In genomic region chr6:19231878-19232519, GRCh38 we compare ENCODE assay signal across 19 cellular contexts.
DNase-seq lines count a peak whose midpoint lies in the region; ATAC-seq and TF ChIP-seq lines count a peak whose summit lies in the region.
"Had no signal": no experiment of that assay in that cellular context is flagged by ENCODE, and none has a peak within 500 bp of the region (broad histone marks: within the 10 kb centered on the region; RNA-seq: fewer than 3 reads in every experiment).

No MANE protein-coding gene starts in this region.

- H2BK12ac ChIP-seq in neuronal stem cell (ENCODE audit: low read length) = no peak overlapping the region

- H4K8ac ChIP-seq in neuronal stem cell (ENCODE audit: low read depth, low read length) = no peak overlapping the region

- no peak overlapping the region for H3K4me3 ChIP-seq in esophagus squamous epithelium
- H3K4me3 ChIP-seq in neuronal stem cell (ENCODE audit: low read length in 2 of 2) = no peak overlapping the region
- no peak overlapping the region for H3K4me3 ChIP-seq in transverse colon
- H3K4me3 ChIP-seq: GM23248, right atrium auricular region, upper lobe of left lung had no signal

- TF ChIP-seq CTCF in esophagus squamous epithelium (IDR thresholded peaks at IDR 0.05) (no peak), transverse colon (IDR thresholded peaks at IDR 0.05) (no peak), natural killer cell (IDR thresholded peaks at IDR 0.05) (no peak)

- H2AFZ ChIP-seq in neuronal stem cell (ENCODE audit: low read length) = peak overlapping the region; percentile 71
- H2AFZ ChIP-seq: GM23248 had no signal

- DNase-seq in NCI-H345 (lab: John Stamatoyannopoulos, UW) = peak; percentile 21
- no peak for DNase-seq in NCI-H345 treated with DMSO at 0.1 percent for 48 hours (lab: John Stamatoyannopoulos, UW; ENCODE audit: unreplicated experiment)
- DNase-seq in esophagus squamous epithelium (lab: John Stamatoyannopoulos, UW) = no peak
- DNase-seq in neuronal stem cell (ENCODE audit: low spot score) = no peak
- DNase-seq in transverse colon = no peak
- DNase-seq in natural killer cell = no peak
- no peak for DNase-seq in NCI-H524 (lab: John Stamatoyannopoulos, UW)
- DNase-seq: 8988T; activated CD4-positive, alpha-beta memory T cell treated with anti-CD3 and anti-CD28 coated beads, Interleukin-2, amount 10 ng/mL, durations not matched to agents 7 days and 5 days; cortex of kidney; DND-41; GM23248; NCI-H1417 treated with DMSO at 0.1 percent for 48 hours; NCI-H526; RPMI8226 had no signal

- no peak overlapping the region for H4K91ac ChIP-seq in neuronal stem cell (ENCODE audit: low read depth, low read length, poor library complexity)

- no peak overlapping the region for H3K18ac ChIP-seq in neuronal stem cell (ENCODE audit: low read length)

- no peaks in the 10 kb centered on the region for H3K36me3 Mint-ChIP-seq in natural killer cell

- H2BK5ac ChIP-seq in neuronal stem cell (ENCODE audit: low read length) = no peak overlapping the region

- TF ChIP-seq EP300 in transverse colon (IDR thresholded peaks at IDR 0.05; ENCODE audit: low read depth) = no peak

- no peak overlapping the region for H3K23ac ChIP-seq in neuronal stem cell (ENCODE audit: low read depth, low read length, poor library complexity)

- H3K9ac ChIP-seq in neuronal stem cell (ENCODE audit: low read depth, low read length, poor library complexity) = no peak overlapping the region
- H3K9ac ChIP-seq: GM23248, KMS-11 had no signal

- H2BK15ac ChIP-seq in neuronal stem cell (ENCODE audit: low read length) = no peak overlapping the region

- no peak overlapping the region for H3K27ac Mint-ChIP-seq in natural killer cell
- H3K27ac Mint-ChIP-seq: activated CD4-positive, alpha-beta memory T cell treated with anti-CD3 and anti-CD28 coated beads, Interleukin-2, amount 10 ng/mL, durations not matched to agents 7 days and 5 days had no signal

- no peaks in the 10 kb centered on the region for H3K79me1 ChIP-seq in neuronal stem cell (ENCODE audit: low read depth, low read length)

- H3K4ac ChIP-seq in neuronal stem cell (ENCODE audit: low read length) = no peak overlapping the region

- H3K9me3 ChIP-seq in esophagus squamous epithelium = no peaks in the 10 kb centered on the region
- no peaks in the 10 kb centered on the region for H3K9me3 ChIP-seq in neuronal stem cell (replicated peaks in 1 of 2; ENCODE audit: control insufficient read depth in 2 of 2, insufficient read depth in 1 of 2, low read depth in 1 of 2, low read length in 2 of 2)
- H3K9me3 ChIP-seq in transverse colon = no peaks in the 10 kb centered on the region
- H3K9me3 ChIP-seq: upper lobe of left lung had no signal

- WGBS in esophagus squamous epithelium, 2 donors = 56 to 74% methylated on average over 5 of the region's 5 CpGs
- WGBS in neuronal stem cell (ENCODE audit: extremely low coverage in 2 of 2, insufficient read length in 2 of 2, insufficient replicate concordance in 1 of 2), 2 donors = no CpG with 5 or more reads among the region's 5 CpGs
- WGBS in transverse colon (ENCODE audit: low coverage in 1 of 2), 2 donors = 55 to 69% methylated on average over 3 to 5 of the region's 5 CpGs

- H3K4me2 ChIP-seq in neuronal stem cell (ENCODE audit: insufficient read depth, low read length, poor library complexity, severe bottlenecking) = no peak overlapping the region
- H3K4me2 ChIP-seq: KMS-11 had no signal

- intact Hi-C loops in esophagus squamous epithelium (cut with DNase I) (no loop called here), transverse colon (cut with DNase I; ENCODE audit: low total_unique reads) (no loop called here), natural killer cell (cut with micrococcal nuclease) (no loop called here)

- no peaks in the 10 kb centered on the region for H3K4me1 ChIP-seq in esophagus squamous epithelium
- peaks cover 0 to 2% of the 10 kb centered on the region in 2 donors for H3K4me1 ChIP-seq in neuronal stem cell (ENCODE audit: control insufficient read depth in 2 of 2, insufficient read depth in 1 of 2, low read depth in 1 of 2, low read length in 2 of 2)
- H3K4me1 ChIP-seq in transverse colon = no peaks in the 10 kb centered on the region
- H3K4me1 ChIP-seq: right atrium auricular region had no signal

- no peaks in the 10 kb centered on the region for H3K27me3 ChIP-seq in esophagus squamous epithelium
- H3K27me3 ChIP-seq in neuronal stem cell (ENCODE audit: control insufficient read depth in 3 of 3, insufficient read depth in 3 of 3, low read depth in 1 of 3, low read length in 3 of 3) = no peaks in the 10 kb centered on the region
- H3K27me3 ChIP-seq in transverse colon = no peaks in the 10 kb centered on the region
- H3K27me3 ChIP-seq: right atrium auricular region, upper lobe of left lung had no signal

- no peaks in the 10 kb centered on the region for H3K27me3 Mint-ChIP-seq in natural killer cell (ENCODE audit: low read depth in 2 of 2)
- H3K27me3 Mint-ChIP-seq: activated CD4-positive, alpha-beta memory T cell treated with anti-CD3 and anti-CD28 coated beads, Interleukin-2, amount 10 ng/mL, durations not matched to agents 7 days and 5 days had no signal

- ATAC-seq in natural killer cell = no peak
- ATAC-seq in GM21737 (IDR thresholded peaks at IDR 0.05; ENCODE audit: unreplicated experiment) = no peak

- no peak overlapping the region for H2AK5ac ChIP-seq in neuronal stem cell (ENCODE audit: low read depth, low read length)

- TF ChIP-seq POLR2A in esophagus squamous epithelium (IDR thresholded peaks at IDR 0.05) = no peak
- TF ChIP-seq POLR2A in transverse colon (IDR thresholded peaks at IDR 0.05) = no peak

- no peaks in the 10 kb centered on the region for H3K4me1 Mint-ChIP-seq in natural killer cell
- H3K4me1 Mint-ChIP-seq: activated CD4-positive, alpha-beta memory T cell treated with anti-CD3 and anti-CD28 coated beads, Interleukin-2, amount 10 ng/mL, durations not matched to agents 7 days and 5 days had no signal

- peak overlapping the region in 3 of 4 donors; percentile 27 to 64 (median 50) for H3K27ac ChIP-seq in esophagus squamous epithelium
- H3K27ac ChIP-seq in neuronal stem cell (replicated peaks; ENCODE audit: low read length) = no peak overlapping the region
- H3K27ac ChIP-seq in transverse colon = peak overlapping the region in 3 of 4 donors; percentile 8 to 37 (median 17)
- H3K27ac ChIP-seq: GM23248, KMS-11, right atrium auricular region had no signal

- in situ Hi-C loops in transverse colon (cut with MboI; ENCODE audit: low pct_ligation_motif_present in 1 of 4, low pct_unique_long_range_greater_than_20kb in 1 of 4, low sequenced_read_pairs in 3 of 4) = no loop called here

- no peak overlapping the region for H3K4me3 Mint-ChIP-seq in natural killer cell
- H3K4me3 Mint-ChIP-seq: activated CD4-positive, alpha-beta memory T cell treated with anti-CD3 and anti-CD28 coated beads, Interleukin-2, amount 10 ng/mL, durations not matched to agents 7 days and 5 days had no signal

- H3K36me3 ChIP-seq in esophagus squamous epithelium (no peaks in the 10 kb centered on the region), neuronal stem cell (replicated peaks in 1 of 2; ENCODE audit: control insufficient read depth in 2 of 2, insufficient read depth in 2 of 2, low read length in 2 of 2) (no peaks in the 10 kb centered on the region), transverse colon (no peaks in the 10 kb centered on the region)
- H3K36me3 ChIP-seq: right atrium auricular region, upper lobe of left lung had no signal

- no peak overlapping the region for H3K14ac ChIP-seq in neuronal stem cell (ENCODE audit: low read length)

- H3K9me3 Mint-ChIP-seq in natural killer cell = peaks cover 9 to 18% of the 10 kb centered on the region in 2 donors

- H2BK120ac ChIP-seq in neuronal stem cell (ENCODE audit: low read depth, low read length) = no peak overlapping the region
